Comparison of ENCODE assay signal across 13 cellular contexts in the genomic region with DNA sequence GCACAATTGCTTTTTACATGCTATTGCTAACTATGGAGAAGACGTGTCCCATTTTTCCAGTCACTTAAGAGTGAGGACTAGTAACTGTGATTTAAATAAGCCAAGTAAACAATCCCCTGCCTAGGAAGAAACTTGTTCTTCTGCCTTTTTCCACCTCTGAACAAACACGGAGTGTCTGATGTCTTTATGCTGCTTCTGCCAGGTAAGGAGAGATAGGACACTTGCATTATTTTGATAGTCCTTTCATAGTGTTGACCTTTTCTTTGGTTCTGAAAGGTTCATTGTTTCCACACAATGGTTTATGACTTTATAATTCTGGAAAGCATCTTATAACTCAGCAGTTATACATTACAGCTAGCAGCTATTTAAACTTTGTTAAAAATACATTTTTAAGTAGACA. TPM values are rescaled to one million over a fixed set of nuclear protein-coding genes. Genes with fewer than 3 reads are reported as not detected.
A peak's percentile ranks its signal among the peaks of the same experiment; 100 is the strongest.
DNase-seq lines count a peak whose midpoint lies in the region; ATAC-seq and TF ChIP-seq lines count a peak whose summit lies in the region.
"Had no signal": no experiment of that assay in that cellular context is flagged by ENCODE, and none has a peak within 500 bp of the region (broad histone marks: within the 10 kb centered on the region; RNA-seq: fewer than 3 reads in every experiment).

No MANE protein-coding gene starts in this region.

- no peak overlapping the region for H3K27ac Mint-ChIP-seq in activated CD8-positive, alpha-beta T cell treated with anti-CD3 and anti-CD28 coated beads for 36 hours

- peaks cover 5% of the 10 kb centered on the region for H3K36me3 ChIP-seq in IMR-90 (ENCODE audit: control insufficient read depth, insufficient read depth, low read length)
- no peaks in the 10 kb centered on the region for H3K36me3 ChIP-seq in spleen
- no peaks in the 10 kb centered on the region for H3K36me3 ChIP-seq in mesendoderm (ENCODE audit: control insufficient read depth, insufficient read depth, low read length)

- H3K36me3 Mint-ChIP-seq in activated CD8-positive, alpha-beta T cell treated with anti-CD3 and anti-CD28 coated beads for 36 hours (ENCODE audit: low read depth) = no peaks in the 10 kb centered on the region

- whole genome bisulfite sequencing in IMR-90 (ENCODE audit: extremely low coverage in 2 of 2, insufficient read length in 1 of 2), 2 experiments = no CpG with 5 or more reads among the region's 2 CpGs
- 86 to 96% (median 94%) methylated on average over 2 of the region's 2 CpGs for WGBS in spleen, 5 donors
- no CpG with 5 or more reads among the region's 2 CpGs for WGBS in mesendoderm (ENCODE audit: extremely low coverage, insufficient coverage, low lambda C conversion rate)

- H3K79me2 ChIP-seq in mesendoderm (ENCODE audit: control insufficient read depth, insufficient read depth, low read length) = no peaks in the 10 kb centered on the region

- H2AK9ac ChIP-seq in IMR-90 (replicated peaks; ENCODE audit: low read depth, low read length, poor library complexity) = no peak overlapping the region

- no peak for DNase-seq in IMR-90
- no peak for DNase-seq in fibroblast of pulmonary artery (ENCODE audit: low read depth)
- DNase-seq in spleen = no peak
- DNase-seq in activated CD8-positive, alpha-beta T cell treated with anti-CD3 and anti-CD28 coated beads for 36 hours = no peak
- DNase-seq in mesendoderm = no peak
- no peak for DNase-seq in NCI-H2107 (lab: John Stamatoyannopoulos, UW)
- DNase-seq: heart left ventricle, NCI-H1105 treated with DMSO at 0.1 percent for 48 hours, SIG-M5 had no signal

- H3K23ac ChIP-seq in IMR-90 (ENCODE audit: low read depth, low read length) (peak overlapping the region; percentile 72), mesendoderm (ENCODE audit: low read length) (no peak overlapping the region)

- ATAC-seq in IMR-90 (ENCODE audit: low read depth) = no peak
- no peak for ATAC-seq in activated CD8-positive, alpha-beta T cell treated with anti-CD3 and anti-CD28 coated beads for 36 hours
- ATAC-seq: heart left ventricle, left lobe of liver had no signal

- in situ Hi-C loops in IMR-90 (cut with MboI; ENCODE audit: low sequenced_read_pairs) = no loop called here

- H2AFZ ChIP-seq in IMR-90 (replicated peaks; ENCODE audit: low read length, poor library complexity) = no peak overlapping the region

- H3K56ac ChIP-seq in IMR-90 (ENCODE audit: extremely low read depth, insufficient read depth, low read length) (peak overlapping the region; percentile 85), mesendoderm (ENCODE audit: low read length) (no peak overlapping the region)

- dilution Hi-C loops in IMR-90 (cut with HindIII; ENCODE audit: low sequenced_read_pairs, unreplicated experiment) = no loop called here

- intact Hi-C loops in IMR-90 (cut with micrococcal nuclease) (no loop called here), spleen (cut with DNase I; ENCODE audit: low total_unique reads) (no loop called here)
- intact Hi-C loops in activated CD8-positive, alpha-beta T cell treated with anti-CD3 and anti-CD28 coated beads for 36 hours (cut with micrococcal nuclease) = no loop called here

- H3K4me3 ChIP-seq in IMR-90 (ENCODE audit: insufficient read depth, low read depth, low read length) = peak overlapping the region; percentile 34; the same call in 1 of the 2 replicates
- H3K4me3 ChIP-seq in fibroblast of pulmonary artery (replicated peaks; ENCODE audit: low read depth, low read length) = peak overlapping the region; percentile 32
- no peak overlapping the region for H3K4me3 ChIP-seq in skin epidermis
- H3K4me3 ChIP-seq in spleen = no peak overlapping the region
- no peak overlapping the region for H3K4me3 ChIP-seq in mesendoderm (ENCODE audit: low read length)
- H3K4me3 ChIP-seq: heart left ventricle had no signal

- peak overlapping the region; percentile 90 for H4K91ac ChIP-seq in IMR-90 (ENCODE audit: insufficient read depth, low read depth, low read length)

- no peak overlapping the region for H3K4me3 Mint-ChIP-seq in activated CD8-positive, alpha-beta T cell treated with anti-CD3 and anti-CD28 coated beads for 36 hours

- H3K4me1 ChIP-seq in IMR-90 (ENCODE audit: control insufficient read depth, insufficient read depth, low read length) (peaks cover 31% of the 10 kb centered on the region), spleen (peaks cover 0 to 19% (median 12%) of the 10 kb centered on the region in 6 donors), mesendoderm (ENCODE audit: control insufficient read depth, low read depth, low read length) (no peaks in the 10 kb centered on the region)

- peaks cover 7% of the 10 kb centered on the region for H3K4me1 Mint-ChIP-seq in activated CD8-positive, alpha-beta T cell treated with anti-CD3 and anti-CD28 coated beads for 36 hours (ENCODE audit: low read depth)

- H2BK120ac ChIP-seq in IMR-90 (ENCODE audit: low read depth, low read length) (peak overlapping the region; percentile 99), mesendoderm (ENCODE audit: low read depth, low read length) (no peak overlapping the region)

- H3K9ac ChIP-seq in IMR-90 (ENCODE audit: low read depth, low read length) (peak overlapping the region; percentile 85), mesendoderm (ENCODE audit: low read length) (no peak overlapping the region)

- no peaks in the 10 kb centered on the region for H3K27me3 ChIP-seq in IMR-90 (ENCODE audit: control insufficient read depth, insufficient read depth, low read length)
- peaks cover 0 to 14% (median 0%) of the 10 kb centered on the region in 7 donors for H3K27me3 ChIP-seq in spleen (replicated peaks in 1 of 7)
- H3K27me3 ChIP-seq in mesendoderm (ENCODE audit: insufficient read depth, low read length, poor library complexity) = no peaks in the 10 kb centered on the region
- H3K27me3 ChIP-seq: heart left ventricle had no signal

- peaks cover 26% of the 10 kb centered on the region for H3K9me1 ChIP-seq in IMR-90 (ENCODE audit: insufficient read depth, low read length)

- H3K18ac ChIP-seq in IMR-90 (ENCODE audit: low read depth, low read length) (peak overlapping the region; percentile 90; the same call in 1 of the 2 replicates), mesendoderm (ENCODE audit: low read length) (no peak overlapping the region)

- CTCF ChIA-PET in IMR-90 (lab: Yijun Ruan, JAX) = no interaction called here
- CTCF ChIA-PET in activated CD8-positive, alpha-beta T cell treated with anti-CD3 and anti-CD28 coated beads for 36 hours (lab: Charles Lee) = interaction anchor here (0.7 to 1.9 kb wide), 3 partner anchors 9 to 19 kb away, joined by 3 to 5 read pairs (median 5); no protein-coding TSS in a partner anchor

- H4K5ac ChIP-seq in IMR-90 (ENCODE audit: low read depth, low read length) (peak overlapping the region; percentile 72; the same call in 1 of the 2 replicates), mesendoderm (ENCODE audit: low read length) (no peak overlapping the region)

- H4K8ac ChIP-seq in IMR-90 (ENCODE audit: low read depth in 2 of 2, low read length in 2 of 2) (peak overlapping the region; percentile 48 to 95), mesendoderm (ENCODE audit: low read depth, low read length) (no peak overlapping the region)

- H4K20me1 ChIP-seq in IMR-90 (ENCODE audit: insufficient read depth, low read length) = peaks cover 5% of the 10 kb centered on the region

- peak overlapping the region; percentile 91 for H2BK20ac ChIP-seq in IMR-90 (ENCODE audit: low read depth, low read length)

- H2AK5ac ChIP-seq in IMR-90 (ENCODE audit: low read depth, low read length) (peak overlapping the region; percentile 41; the same call in 1 of the 2 replicates), mesendoderm (ENCODE audit: low read length) (no peak overlapping the region)

- H3K4me2 ChIP-seq in IMR-90 (ENCODE audit: low read depth, low read length) (peak overlapping the region; percentile 71), mesendoderm (ENCODE audit: low read length) (no peak overlapping the region)

- H2BK15ac ChIP-seq in IMR-90 (ENCODE audit: low read depth, low read length) = peak overlapping the region; percentile 53; the same call in 2 of the 3 replicates
- H2BK15ac ChIP-seq in mesendoderm (replicated peaks; ENCODE audit: low read depth) = no peak overlapping the region

- no peaks in the 10 kb centered on the region for H3K9me3 ChIP-seq in IMR-90 (ENCODE audit: control insufficient read depth, insufficient read depth, low read length)
- no peaks in the 10 kb centered on the region for H3K9me3 ChIP-seq in spleen
- H3K9me3 ChIP-seq: heart left ventricle had no signal

- POLR2A ChIA-PET in IMR-90 (lab: Charles Lee; ENCODE audit: unreplicated experiment) = interaction anchor here (0.6 kb wide), 1 partner anchor 129 kb away, joined by 4 read pairs; no protein-coding TSS in a partner anchor
- POLR2A ChIA-PET in activated CD8-positive, alpha-beta T cell treated with anti-CD3 and anti-CD28 coated beads for 36 hours (lab: Charles Lee) = no interaction called here

- TF ChIP-seq RAD21 in IMR-90 (IDR thresholded peaks at IDR 0.05; ENCODE audit: low read length) = no peak

- H3K4ac ChIP-seq in IMR-90 (ENCODE audit: low read depth, low read length) = peak overlapping the region; percentile 58; the same call in 1 of the 2 replicates
- no peak overlapping the region for H3K4ac ChIP-seq in mesendoderm (ENCODE audit: low read depth, low read length)

- H3K79me1 ChIP-seq in IMR-90 (ENCODE audit: low read depth in 1 of 2, low read length in 2 of 2) (peaks cover 13 to 60% of the 10 kb centered on the region in 2 experiments), mesendoderm (ENCODE audit: low read length) (no peaks in the 10 kb centered on the region)

- peaks cover 25% of the 10 kb centered on the region for H3K27me3 Mint-ChIP-seq in activated CD8-positive, alpha-beta T cell treated with anti-CD3 and anti-CD28 coated beads for 36 hours

- TSS peak; percentile 88 for BruUV-seq in IMR-90 (replicated peaks; lab: Mats Ljungman, UMichigan)

- peak overlapping the region; percentile 79 for H3K27ac ChIP-seq in IMR-90 (ENCODE audit: insufficient read depth, low read length)
- H3K27ac ChIP-seq in VCaP = peak overlapping the region; percentile 93
- peak overlapping the region in 18 of 21 experiments; percentile 4 to 76 (median 46) for H3K27ac ChIP-seq in skin epidermis
- no peak overlapping the region for H3K27ac ChIP-seq in spleen
- no peak overlapping the region for H3K27ac ChIP-seq in mesendoderm (ENCODE audit: low read depth, low read length)
- H3K27ac ChIP-seq: heart left ventricle had no signal

- TF ChIP-seq CTCF in IMR-90 (conservative IDR thresholded peaks at IDR 0.05; ENCODE audit: low read depth, low read length) = no peak
- no peak for TF ChIP-seq CTCF in VCaP (conservative IDR thresholded peaks at IDR 0.05)
- TF ChIP-seq CTCF in fibroblast of pulmonary artery (IDR thresholded peaks at IDR 0.05; ENCODE audit: low read length, missing control alignments) = no peak
- no peak for TF ChIP-seq CTCF in spleen (IDR thresholded peaks at IDR 0.05 in 8 of 11, conservative IDR thresholded peaks at IDR 0.05 in 3 of 11)
- TF ChIP-seq CTCF in activated CD8-positive, alpha-beta T cell treated with anti-CD3 and anti-CD28 coated beads for 36 hours (IDR thresholded peaks at IDR 0.05) = no peak

- H3K14ac ChIP-seq in IMR-90 (replicated peaks; ENCODE audit: low read depth, low read length) = peak overlapping the region; percentile 78

- H3K9me3 Mint-ChIP-seq in activated CD8-positive, alpha-beta T cell treated with anti-CD3 and anti-CD28 coated beads for 36 hours = no peaks in the 10 kb centered on the region

- H2BK5ac ChIP-seq in IMR-90 (ENCODE audit: low read depth, low read length, poor library complexity, severe bottlenecking) = peak overlapping the region; percentile 98
- no peak overlapping the region for H2BK5ac ChIP-seq in mesendoderm (ENCODE audit: low read length)

- TF ChIP-seq POLR2A in IMR-90 (IDR thresholded peaks at IDR 0.05; ENCODE audit: low read depth, low read length) (no peak), spleen (IDR thresholded peaks at IDR 0.05) (no peak)

RNA-seq across cellular contexts. Expression of a gene that starts 8.4 kb away (rescaled TPM):
- 63.8 and 74.7 TPM in 2 replicates for total RNA-seq in IMR-90 (2012; rRNA removed)
- 46.5 and 48.8 TPM in 2 replicates for polyA plus RNA-seq in IMR-90 (2012; rRNA removed)
- 17.7 and 33.4 TPM in 2 replicates for polyA plus RNA-seq in IMR-90 (2012; cell fraction: cytosol; rRNA removed)
- 21.3 and 25.1 TPM in 2 replicates for polyA plus RNA-seq in IMR-90 (2012; cell fraction: nucleus; rRNA removed; ENCODE audit: low replicate concordance)
- 10 to 100 TPM in 3 of 7 donors, 1 to 10 TPM in 4; 5.3 to 15.0 (median 9.9) TPM for total RNA-seq in spleen
- 1 to 10 TPM in 2 of 3 donors, under 1 TPM in 1; 0.65 to 2.6 (median 2.0) TPM for polyA plus RNA-seq in spleen
- 1 to 10 TPM; 1.9 TPM for total RNA-seq in activated CD8-positive, alpha-beta T cell treated with anti-CD3 and anti-CD28 coated beads for 36 hours
- polyA plus RNA-seq in mesendoderm (2013, experiment 1 of 2) = 4.5 TPM
- polyA plus RNA-seq in mesendoderm (2013, experiment 2 of 2) = 4.4 TPM

RNA-seq across cellular contexts. Expression of a gene that starts 42.2 kb away (rescaled TPM):
- not detected in 2 replicates for total RNA-seq in IMR-90 (2012; rRNA removed)
- polyA plus RNA-seq in IMR-90 (2012; rRNA removed) = not detected in 2 replicates
- 0.02 TPM in 1 of 2 replicates, not detected in the other for polyA plus RNA-seq in IMR-90 (2012; cell fraction: cytosol; rRNA removed)
- polyA plus RNA-seq in IMR-90 (2012; cell fraction: nucleus; rRNA removed; ENCODE audit: low replicate concordance) = 0.16 TPM in 1 of 2 replicates, not detected in the other
- 1 to 10 TPM in 6 of 7 donors, under 1 TPM in 1; 0.94 to 3.4 (median 2.0) TPM for total RNA-seq in spleen
- under 1 TPM; 0.04 to 0.80 (median 0.23) TPM for polyA plus RNA-seq in spleen
- not detected for total RNA-seq in activated CD8-positive, alpha-beta T cell treated with anti-CD3 and anti-CD28 coated beads for 36 hours
- not detected for polyA plus RNA-seq in mesendoderm (2013, experiment 1 of 2)
- polyA plus RNA-seq in mesendoderm (2013, experiment 2 of 2) = not detected
- total RNA-seq: left lobe of liver had no signal
- polyA plus RNA-seq: neural cell had no signal

Comparison
In these comparisons a context has a peak if more than half of its experiments do, and no peak if none do; other contexts are left out.
1. H3K27ac ChIP-seq: peak in IMR-90 (single experiment), VCaP (single experiment) and skin epidermis (18 of 21); none in spleen (0 of 8) and mesendoderm (single experiment).
2. H3K4me3 ChIP-seq: peak in IMR-90 (single experiment) and fibroblast of pulmonary artery (single experiment); none in skin epidermis (0 of 7), spleen (0 of 8) and mesendoderm (single experiment).